In the genomic region with DNA sequence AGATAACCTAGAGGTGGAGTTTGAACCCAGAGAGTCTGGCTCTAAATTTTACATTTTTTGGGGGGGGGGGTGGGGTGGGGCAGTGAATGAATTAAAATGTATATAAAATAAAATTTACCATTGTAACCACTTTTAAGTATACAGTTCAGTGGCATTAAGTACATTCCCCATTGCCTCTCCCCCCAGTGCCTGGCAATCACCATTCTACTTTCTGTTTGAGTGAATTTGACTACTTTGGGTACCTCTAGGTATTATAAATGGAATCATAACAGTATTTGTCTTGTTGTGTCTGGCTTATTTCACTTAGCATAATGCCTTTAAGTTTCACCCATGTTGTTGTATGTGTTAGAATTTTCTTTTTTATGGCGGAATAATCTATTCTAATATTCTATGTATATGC, we compare ENCODE assay signal across 17 cellular contexts. TPM values are rescaled to one million over a fixed set of nuclear protein-coding genes. Genes with fewer than 3 reads are reported as not detected.
DNase-seq lines count a peak whose midpoint lies in the region; ATAC-seq, FAIRE-seq and TF ChIP-seq lines count a peak whose summit lies in the region.
"Had no signal": no experiment of that assay in that cellular context is flagged by ENCODE, and none has a peak within 500 bp of the region (broad histone marks: within the 10 kb centered on the region; RNA-seq: fewer than 3 reads in every experiment).

No MANE protein-coding gene starts in this region.

- H3K4me2 ChIP-seq in A549: no peak overlapping the region

- intact Hi-C loops in CD14-positive monocyte (cut with micrococcal nuclease): loop anchor here in 1 of 2 donors (10.0 kb wide), 1 partner anchor 181 kb away; a partner anchor contains a TSS

- no peak for TF ChIP-seq EP300 in A549 (IDR thresholded peaks at IDR 0.05)

- TF ChIP-seq RAD21 in A549 (conservative IDR thresholded peaks at IDR 0.05 in 1 of 2, IDR thresholded peaks at IDR 0.05 in 1 of 2): no peak

- no peak for ATAC-seq in A549
- ATAC-seq: foreskin keratinocyte, left colon, sciatic nerve had no signal

- no peak overlapping the region for H3K27ac ChIP-seq in A549
- peak overlapping the region; percentile 28; the same call in 1 of the 2 replicates for H3K27ac ChIP-seq in SJCRH30
- H3K27ac ChIP-seq in epithelial cell of prostate: peak overlapping the region; percentile 59
- H3K27ac ChIP-seq: foreskin keratinocyte, Peyer's patch, tibial nerve had no signal

- 95% methylated on average over 1 of the region's 1 CpG for WGBS in A549 (ENCODE audit: missing lambda C conversion rate)

- TF ChIP-seq POLR2A in A549 (IDR thresholded peaks at IDR 0.05; ENCODE audit: low read length): no peak

- H3K27me3 Mint-ChIP-seq in CD14-positive monocyte (ENCODE audit: low read depth in 3 of 3): peaks cover 4 to 11% (median 8%) of the 10 kb centered on the region in 3 donors

- POLR2A ChIA-PET in A549 (lab: Yijun Ruan, JAX): no interaction called here

- TF ChIP-seq CTCF in A549 (IDR thresholded peaks at IDR 0.05) (no peak), CD14-positive monocyte (IDR thresholded peaks at IDR 0.05) (no peak), foreskin fibroblast (IDR thresholded peaks at IDR 0.05; ENCODE audit: low read depth, low read length) (no peak)

- H3K4me1 ChIP-seq in A549: peaks cover 6% of the 10 kb centered on the region; the same call in 2 of the 3 replicates
- H3K4me1 ChIP-seq in SJCRH30: peaks cover 28% of the 10 kb centered on the region
- H3K4me1 ChIP-seq: BE2C had no signal

- H3K9me3 Mint-ChIP-seq in CD14-positive monocyte: peaks cover 0 to 9% (median 2%) of the 10 kb centered on the region in 7 donors

- no peak for DNase-seq in A549 (ENCODE audit: low read depth in 1 of 2, low spot score in 1 of 2)
- no peak for DNase-seq in CD14-positive monocyte (ENCODE audit: low spot score)
- no peak for DNase-seq in SJCRH30
- DNase-seq in epithelial cell of prostate (ENCODE audit: low read depth, low spot score): no peak
- DNase-seq in SIG-M5 (lab: John Stamatoyannopoulos, UW): no peak
- DNase-seq in foreskin fibroblast: no peak
- DNase-seq in NCI-H2196 treated with DMSO at 0.1 percent for 48 hours (lab: John Stamatoyannopoulos, UW; ENCODE audit: unreplicated experiment): no peak
- no peak for DNase-seq in NOMO-1 treated with DMSO at 0.1 percent for 48 hours (lab: John Stamatoyannopoulos, UW; ENCODE audit: unreplicated experiment)
- DNase-seq: BE2C, left colon, NCI-H526, Peyer's patch, T-helper 1 cell had no signal

- peaks cover 5% of the 10 kb centered on the region; the same call in 1 of the 2 replicates for H3K36me3 ChIP-seq in SJCRH30
- H3K36me3 ChIP-seq: BE2C, Peyer's patch, tibial nerve had no signal

- H3K36me3 Mint-ChIP-seq in CD14-positive monocyte: peaks cover 31 to 34% of the 10 kb centered on the region in 2 donors

- H3K27me3 ChIP-seq in SJCRH30: no peaks in the 10 kb centered on the region
- H3K27me3 ChIP-seq: BE2C, foreskin keratinocyte, Peyer's patch had no signal

- H3K9me3 ChIP-seq in A549 (no peaks in the 10 kb centered on the region), SJCRH30 (replicated peaks) (no peaks in the 10 kb centered on the region)
- H3K9me3 ChIP-seq: BE2C, Peyer's patch had no signal

- peak overlapping the region; percentile 88 to 97 (median 94) for H3K27ac Mint-ChIP-seq in CD14-positive monocyte

- peaks cover 68% of the 10 kb centered on the region for H3K4me1 Mint-ChIP-seq in CD14-positive monocyte

- peak overlapping the region in 1 of 2 donors; percentile 63 for H3K4me3 Mint-ChIP-seq in CD14-positive monocyte

- CTCF ChIA-PET in A549 (lab: Yijun Ruan, JAX): interaction anchor here (22.7 kb wide), 1 partner anchor 125 kb away, joined by 872 read pairs; no protein-coding TSS in a partner anchor

- FAIRE-seq in A549 (lab: Jason Lieb, UNC): peak; percentile 43
- FAIRE-seq: endometrium had no signal

- H3K4me3 ChIP-seq in A549: no peak overlapping the region
- H3K4me3 ChIP-seq in SJCRH30: peak overlapping the region; percentile 3; the same call in 1 of the 2 replicates
- no peak overlapping the region for H3K4me3 ChIP-seq in foreskin fibroblast (ENCODE audit: low read depth in 1 of 2, low read length in 2 of 2)
- H3K4me3 ChIP-seq: tibial nerve had no signal

TF ChIP-seq in A549, 52 proteins besides CTCF, POLR2A, EP300 and RAD21:
- TF ChIP-seq, protein P1, sequence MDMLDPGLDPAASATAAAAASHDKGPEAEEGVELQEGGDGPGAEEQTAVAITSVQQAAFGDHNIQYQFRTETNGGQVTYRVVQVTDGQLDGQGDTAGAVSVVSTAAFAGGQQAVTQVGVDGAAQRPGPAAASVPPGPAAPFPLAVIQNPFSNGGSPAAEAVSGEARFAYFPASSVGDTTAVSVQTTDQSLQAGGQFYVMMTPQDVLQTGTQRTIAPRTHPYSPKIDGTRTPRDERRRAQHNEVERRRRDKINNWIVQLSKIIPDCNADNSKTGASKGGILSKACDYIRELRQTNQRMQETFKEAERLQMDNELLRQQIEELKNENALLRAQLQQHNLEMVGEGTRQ (IDR thresholded peaks at IDR 0.05): no peak
- TF ChIP-seq NFE2L2 (conservative IDR thresholded peaks at IDR 0.05; ENCODE audit: low read length) (no peak), ESRRA (IDR thresholded peaks at IDR 0.05; ENCODE audit: borderline replicate concordance, low read length) (no peak), TP53 (CRISPR knock-in tag; IDR thresholded peaks at IDR 0.05) (no peak), POLR2AphosphoS2 (conservative IDR thresholded peaks at IDR 0.05; ENCODE audit: low read length) (no peak), NPAS2 (CRISPR knock-in tag; IDR thresholded peaks at IDR 0.05; ENCODE audit: borderline replicate concordance) (no peak), JUN (IDR thresholded peaks at IDR 0.05) (no peak), ZC3H11A (IDR thresholded peaks at IDR 0.05) (no peak), MAZ (IDR thresholded peaks at IDR 0.05; ENCODE audit: borderline replicate concordance, low read depth, low read length) (no peak), RFX5 (IDR thresholded peaks at IDR 0.05) (no peak), NR3C1 (IDR thresholded peaks at IDR 0.05) (no peak)
- TF ChIP-seq, protein P2, sequence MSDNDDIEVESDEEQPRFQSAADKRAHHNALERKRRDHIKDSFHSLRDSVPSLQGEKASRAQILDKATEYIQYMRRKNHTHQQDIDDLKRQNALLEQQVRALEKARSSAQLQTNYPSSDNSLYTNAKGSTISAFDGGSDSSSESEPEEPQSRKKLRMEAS (IDR thresholded peaks at IDR 0.05): no peak

RNA-seq across cellular contexts. Expression of a gene that starts 2.7 kb away (rescaled TPM):
- polyA plus RNA-seq in A549 (2011; rRNA removed): 3.1 TPM in 2 replicates
- 7.4 and 10.3 TPM in 2 replicates for polyA plus RNA-seq in A549 (2012; cell fraction: cytosol; rRNA removed)
- 17.2 and 21.2 TPM in 2 replicates for polyA plus RNA-seq in A549 (2012; cell fraction: nucleus; rRNA removed)
- polyA plus RNA-seq in A549 (2017; fragmentation: RNase III; extraction: RNeasy Plus Mini Kit Qiagen cat#74134 plus additional on column Dnase treatment): 3.6 to 4.4 TPM (median 4.1 TPM) in 3 replicates
- polyA minus RNA-seq in A549 (2011; rRNA and poly(A)+ RNA removed): 2.3 and 2.6 TPM in 2 replicates
- 10 to 100 TPM; 13.8 to 27.8 TPM for polyA plus RNA-seq in CD14-positive monocyte
- 44.6 and 45.1 TPM in 2 replicates for total RNA-seq in SJCRH30 (2014; rRNA removed; shearing (Covaris generic))

Comparison
In these comparisons a context has a peak if more than half of its experiments do, and no peak if none do; other contexts are left out.
1. H3K27ac ChIP-seq: peak in SJCRH30 (single experiment) and epithelial cell of prostate (single experiment); none in A549 (0 of 2).